Comparison of ENCODE assay signal across 30 cellular contexts in genomic region chr11:122002047-122002446, GRCh38.
"Had no signal": no experiment of that assay in that cellular context is flagged by ENCODE, and none has a peak within 500 bp of the region (broad histone marks: within the 10 kb centered on the region; RNA-seq: fewer than 3 reads in every experiment).

No MANE protein-coding gene starts in this region.

- H3K27me3 ChIP-seq: adrenal gland, ascending aorta, body of pancreas, brain microvascular endothelial cell, breast epithelium, cardiac muscle cell had no signal

- H3K4me3 ChIP-seq: adrenal gland, ascending aorta, body of pancreas, breast epithelium, cardiac muscle cell had no signal

- DNase-seq: activated effector memory CD4-positive, alpha-beta T cell treated with anti-CD3 and anti-CD28 coated beads, Interleukin-2, amount 50 U/mL, for 16 hours; activated effector memory CD4-positive, alpha-beta T cell treated with Interleukin-2 at 50 U/mL for 16 hours; activated gamma-delta T cell; activated gamma-delta T cell treated with Interleukin-2 at 50 U/mL for 16 hours; activated naive CD4-positive, alpha-beta T cell; activated naive CD4-positive, alpha-beta T cell treated with anti-CD3 and anti-CD28 coated beads for 36 hours; activated naive CD4-positive, alpha-beta T cell treated with anti-CD3 and anti-CD28 coated beads, Interleukin-2, amount 10 ng/mL, durations not matched to agents 7 days and 5 days; activated naive CD4-positive, alpha-beta T cell treated with anti-CD3 and anti-CD28 coated beads, Interleukin-2, amount 50 U/mL, for 16 hours; activated naive CD4-positive, alpha-beta T cell treated with Interleukin-2 at 50 U/mL for 16 hours; activated naive CD8-positive, alpha-beta T cell treated with anti-CD3 and anti-CD28 coated beads for 36 hours; activated naive CD8-positive, alpha-beta T cell treated with anti-CD3 and anti-CD28 coated beads, Interleukin-2, amount 10 ng/mL, durations not matched to agents 7 days and 5 days; activated naive CD8-positive, alpha-beta T cell treated with anti-CD3 and anti-CD28 coated beads, Interleukin-2, amount 50 U/mL, for 24 hours; activated T-cell treated with anti-CD3 and anti-CD28 coated beads, Interleukin-2, amount 50 U/mL, for 1 hour; activated T-cell treated with anti-CD3 and anti-CD28 coated beads, Interleukin-2, amount 50 U/mL, for 24 hours; activated T-cell treated with anti-CD3 and anti-CD28 coated beads, Interleukin-2, amount 50 U/mL, for 4 hours; activated T-cell treated with anti-CD3 and anti-CD28 coated beads, Interleukin-2, amount 50 U/mL, for 48 hours; activated T-cell treated with anti-CD3 and anti-CD28 coated beads, Interleukin-2, amount 50 U/mL, for 72 hours; adrenal gland; amniotic stem cell; amygdala; anterior cingulate cortex; aorta; body of pancreas; brain microvascular endothelial cell; caudate nucleus; central memory CD4-positive, alpha-beta T cell; cerebellar nuclear complex had no signal

- H3K36me3 ChIP-seq: adrenal gland, ascending aorta, brain microvascular endothelial cell, breast epithelium, cardiac muscle cell had no signal

- H3K27ac ChIP-seq: adrenal gland, ascending aorta, body of pancreas, brain microvascular endothelial cell, breast epithelium, cardiac muscle cell had no signal

- H3K9me3 ChIP-seq: adrenal gland, body of pancreas, breast epithelium had no signal

- H3K4me1 ChIP-seq: adrenal gland, ascending aorta, body of pancreas, breast epithelium had no signal
